Comparison of ENCODE assay signal across 14 cellular contexts in the genomic region with DNA sequence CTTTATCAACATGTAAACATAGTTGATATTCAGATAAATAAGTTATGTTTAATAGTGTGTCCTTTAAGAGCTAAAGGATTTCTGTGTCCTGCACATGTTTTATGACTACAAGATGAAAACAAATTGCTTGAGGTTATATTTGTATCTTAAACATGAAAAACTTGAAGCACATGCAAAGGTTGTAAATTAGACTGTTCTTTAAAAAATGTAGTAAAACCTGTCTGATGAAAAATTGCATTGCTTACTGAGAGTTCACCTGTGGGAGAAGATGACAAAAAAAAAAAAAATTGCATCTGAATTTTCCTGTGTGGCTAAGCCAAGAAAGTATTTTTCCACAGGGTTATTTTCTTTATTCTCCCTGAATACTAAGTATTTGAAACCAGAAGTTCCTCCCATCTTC. TPM values are rescaled to one million over a fixed set of nuclear protein-coding genes. Genes with fewer than 3 reads are reported as not detected.
A peak's percentile ranks its signal among the peaks of the same experiment; 100 is the strongest.
DNase-seq lines count a peak whose midpoint lies in the region; TF ChIP-seq lines count a peak whose summit lies in the region.
"Had no signal": no experiment of that assay in that cellular context is flagged by ENCODE, and none has a peak within 500 bp of the region (broad histone marks: within the 10 kb centered on the region; RNA-seq: fewer than 3 reads in every experiment).

No MANE protein-coding gene starts in this region.

- no peaks in the 10 kb centered on the region for H3K9me3 ChIP-seq in prostate gland
- H3K9me3 ChIP-seq: BLaER1 treated with 17β-estradiol and CSF1 and Interleukin-3, amounts not matched to agents 10 nM and 100 nM had no signal

- no peaks in the 10 kb centered on the region for H3K27me3 ChIP-seq in prostate gland (replicated peaks; ENCODE audit: insufficient read depth)
- H3K27me3 ChIP-seq: BLaER1 treated with 17β-estradiol and CSF1 and Interleukin-3, amounts not matched to agents 10 nM and 100 nM had no signal

- TF ChIP-seq CTCF in VCaP (conservative IDR thresholded peaks at IDR 0.05) (no peak), prostate gland (IDR thresholded peaks at IDR 0.05) (no peak)

- no peak for TF ChIP-seq POLR2A in prostate gland (IDR thresholded peaks at IDR 0.05)

- H3K36me3 ChIP-seq in prostate gland, result no peaks in the 10 kb centered on the region

- H3K27ac ChIP-seq in VCaP (peak overlapping the region; percentile 60), prostate gland (peak overlapping the region; percentile 32 to 52)
- H3K27ac ChIP-seq: BLaER1 treated with 17β-estradiol and CSF1 and Interleukin-3, amounts not matched to agents 10 nM and 100 nM had no signal

- DNase-seq in HT-29 (ENCODE audit: low spot score), result peak; percentile 22
- no peak for DNase-seq in prostate gland (ENCODE audit: low spot score)
- DNase-seq in KG1 (lab: John Stamatoyannopoulos, UW), result no peak
- DNase-seq in stimulated activated CD4-positive, alpha-beta T cell treated with anti-CD3 and anti-CD28 coated beads, Interleukin-2, amount 100 ng/mL, for 24 hours, result no peak
- no peak for DNase-seq in NCI-H226
- no peak for DNase-seq in cardiac septum (ENCODE audit: low spot score)
- DNase-seq: CD4-positive, CD25-positive, alpha-beta regulatory T cell; DMS53; H9; IMR-90 had no signal

- H3K4me3 ChIP-seq in prostate gland, result no peak overlapping the region
- H3K4me3 ChIP-seq: BLaER1 treated with 17β-estradiol and CSF1 and Interleukin-3, amounts not matched to agents 10 nM and 100 nM; GM12878; GM23338 had no signal

- H3K4me1 ChIP-seq in prostate gland (replicated peaks), result no peaks in the 10 kb centered on the region
- H3K4me1 ChIP-seq: BLaER1 treated with 17β-estradiol and CSF1 and Interleukin-3, amounts not matched to agents 10 nM and 100 nM had no signal

- intact Hi-C loops in prostate gland (cut with DNase I), result no loop called here
- intact Hi-C loops in cardiac septum (cut with DNase I), result no loop called here

RNA-seq across cellular contexts. Expression of a gene that starts 25.7 kb away (rescaled TPM):
- 111 and 130 TPM in 2 replicates for total RNA-seq in HT-29 (2014; rRNA removed; shearing (Covaris generic))
- total RNA-seq in prostate gland (10 to 100 TPM; 87.8 to 99.9 TPM), cardiac septum (473 TPM)
